8 cellular contexts compared by ENCODE assay signal in genomic region chr19:12550951-12551832, GRCh38.
DNase-seq lines count a peak whose midpoint lies in the region; ATAC-seq, FAIRE-seq and TF ChIP-seq lines count a peak whose summit lies in the region.

Gene ZNF564, minus strand, starts transcription at chr19:12551482. Its CDS starts 150 bp downstream, at chr19:12551332.

- peak within 1 kb of the TSS; percentile 97 for H3K4me2 ChIP-seq in Loucy (ENCODE audit: low read depth, low read length, poor library complexity, severe bottlenecking)

- H3K4me1 ChIP-seq in Loucy (ENCODE audit: insufficient read depth, low read length, poor library complexity, severe bottlenecking): peaks cover 26% of the 10 kb centered on the region

- H3K27me3 ChIP-seq in Loucy (ENCODE audit: insufficient read depth, low read length, poor library complexity, severe bottlenecking): no peaks in the 10 kb centered on the region

- peaks cover 22% of the 10 kb centered on the region for H4K20me1 ChIP-seq in Loucy (ENCODE audit: insufficient read depth, low read length, poor library complexity, severe bottlenecking)

- H3K9me3 ChIP-seq in Loucy (ENCODE audit: insufficient read depth, low read depth, low read length): no peaks in the 10 kb centered on the region

- peak within 1 kb of the TSS; percentile 95 for H2AFZ ChIP-seq in Loucy (ENCODE audit: low read length)

- H3K4me3 Mint-ChIP-seq in nephron progenitor cell: peak within 1 kb of the TSS; percentile 95
- peak within 1 kb of the TSS; percentile 97 to 98 for H3K4me3 Mint-ChIP-seq in stimulated activated naive CD8-positive, alpha-beta T cell treated with anti-CD3 and anti-CD28 coated beads, Interleukin-15, amount 100 ng/mL, for 72 hours

- DNase-seq in EL: peak; percentile 99
- peak; percentile 95 for DNase-seq in H54 (ENCODE audit: insufficient read length, low spot score)
- DNase-seq in activated effector memory CD4-positive, alpha-beta T cell treated with Interleukin-2 at 50 U/mL for 16 hours: peak; percentile 90
- DNase-seq in fibroblast of the conjunctiva (ENCODE audit: low read depth): peak; percentile 96
- DNase-seq in nephron progenitor cell: peak; percentile 89
- peak; percentile 89 to 95 for DNase-seq in stimulated activated naive CD8-positive, alpha-beta T cell treated with anti-CD3 and anti-CD28 coated beads, Interleukin-15, amount 100 ng/mL, for 72 hours

- peak within 1 kb of the TSS; percentile 93 for H3K4me3 ChIP-seq in Loucy (ENCODE audit: low read length, poor library complexity, severe bottlenecking)

- peaks cover 41% of the 10 kb centered on the region for H3K79me2 ChIP-seq in Loucy (ENCODE audit: insufficient read depth, low read length)

- peaks cover 6% of the 10 kb centered on the region for H3K27me3 Mint-ChIP-seq in nephron progenitor cell (ENCODE audit: low read depth, poor library complexity)
- peaks cover 10% of the 10 kb centered on the region for H3K27me3 Mint-ChIP-seq in stimulated activated naive CD8-positive, alpha-beta T cell treated with anti-CD3 and anti-CD28 coated beads, Interleukin-15, amount 100 ng/mL, for 72 hours

- FAIRE-seq in H54 (lab: Jason Lieb, UNC): peak; percentile 95

- H3K4me1 Mint-ChIP-seq in nephron progenitor cell: peaks cover 26% of the 10 kb centered on the region
- peaks cover 57% of the 10 kb centered on the region for H3K4me1 Mint-ChIP-seq in stimulated activated naive CD8-positive, alpha-beta T cell treated with anti-CD3 and anti-CD28 coated beads, Interleukin-15, amount 100 ng/mL, for 72 hours

- 0 out of 2 replicates have a peak, but pooled peaks cover 2% of the 10 kb centered on the region for H3F3A ChIP-seq in Loucy (ENCODE audit: low read depth)

- H3K36me3 Mint-ChIP-seq in nephron progenitor cell (ENCODE audit: low read depth): peaks cover 37% of the 10 kb centered on the region

- H3K27ac Mint-ChIP-seq in nephron progenitor cell: peak within 1 kb of the TSS; percentile 98
- H3K27ac Mint-ChIP-seq in stimulated activated naive CD8-positive, alpha-beta T cell treated with anti-CD3 and anti-CD28 coated beads, Interleukin-15, amount 100 ng/mL, for 72 hours: peak within 1 kb of the TSS; percentile 96

- TF ChIP-seq CTCF in Loucy (conservative IDR thresholded peaks at IDR 0.05; ENCODE audit: low read length) (no peak), nephron progenitor cell (IDR thresholded peaks at IDR 0.05) (no peak)

- H3K9me3 Mint-ChIP-seq in nephron progenitor cell: peaks cover 50% of the 10 kb centered on the region
- H3K9me3 Mint-ChIP-seq in stimulated activated naive CD8-positive, alpha-beta T cell treated with anti-CD3 and anti-CD28 coated beads, Interleukin-15, amount 100 ng/mL, for 72 hours: no peaks in the 10 kb centered on the region

- H3K9ac ChIP-seq in Loucy (ENCODE audit: low read depth, low read length, poor library complexity, severe bottlenecking): peak within 1 kb of the TSS; percentile 94

- no peaks in the 10 kb centered on the region for H3K36me3 ChIP-seq in Loucy (ENCODE audit: insufficient read depth, low read length)

- ATAC-seq in stimulated activated naive CD8-positive, alpha-beta T cell treated with anti-CD3 and anti-CD28 coated beads, Interleukin-15, amount 100 ng/mL, for 72 hours: peak; percentile 99

- peak; percentile 67 for TF ChIP-seq POLR2A in H54 (IDR thresholded peaks at IDR 0.05; ENCODE audit: low read depth, low read length)
- TF ChIP-seq POLR2A in Raji (IDR thresholded peaks at IDR 0.05; ENCODE audit: insufficient read depth, low read depth, low read length): peak; percentile 98

- no peaks in the 10 kb centered on the region for H3K9me2 ChIP-seq in Loucy (replicated peaks; ENCODE audit: low read depth, low read length)

Comparison
In these comparisons a context has a peak if more than half of its experiments do, and no peak if none do; other contexts are left out.
1. Peak in every context shown above with its lines: DNase-seq, ATAC-seq and H3K4me3 ChIP-seq.